In the genomic region with DNA sequence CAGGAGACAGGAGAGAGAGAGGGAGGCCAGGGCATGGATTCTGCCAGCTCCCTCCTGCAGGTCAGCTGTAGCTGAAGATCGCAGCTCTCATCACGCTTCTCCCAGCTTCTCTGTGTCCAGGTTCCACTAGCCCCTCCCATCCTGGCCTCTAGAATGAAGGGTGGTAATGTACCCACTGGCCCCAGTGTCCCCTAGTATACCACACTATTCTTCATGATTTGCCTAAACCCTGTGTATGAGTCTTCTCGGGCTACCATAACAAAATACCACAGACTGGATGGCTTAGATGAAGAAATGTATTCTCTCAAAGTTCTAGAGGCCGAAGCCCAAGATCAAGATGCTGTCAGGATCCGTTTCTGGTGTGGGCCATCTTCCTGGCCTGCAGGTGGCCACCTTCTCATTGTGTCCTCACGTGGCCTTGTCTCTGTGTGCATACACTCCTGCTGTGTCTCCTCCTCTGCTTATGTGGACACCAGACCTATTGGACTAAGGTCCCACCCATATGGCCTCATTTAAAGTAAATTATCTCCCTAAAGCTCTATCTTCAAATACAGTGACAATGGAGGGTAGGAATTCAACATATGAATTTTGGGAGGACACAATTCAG, we compare ENCODE assay signal across 16 cellular contexts.
DNase-seq lines count a peak whose midpoint lies in the region; ATAC-seq, FAIRE-seq and TF ChIP-seq lines count a peak whose summit lies in the region.
"Had no signal": no experiment of that assay in that cellular context is flagged by ENCODE, and none has a peak within 500 bp of the region (broad histone marks: within the 10 kb centered on the region; RNA-seq: fewer than 3 reads in every experiment).

No MANE protein-coding gene starts in this region.

- no peak overlapping the region for H3K4me2 ChIP-seq in Loucy (ENCODE audit: low read depth, low read length, poor library complexity, severe bottlenecking)
- H3K4me2 ChIP-seq in HepG2 (ENCODE audit: low read depth, low read length): peak overlapping the region; percentile 15; the same call in 1 of the 2 replicates
- H3K4me2 ChIP-seq: BLaER1 treated with 17β-estradiol and CSF1 and Interleukin-3, amounts not matched to agents 10 nM and 100 nM; GM23338 had no signal

- CTCF ChIA-PET in activated CD4-positive, alpha-beta T cell treated with anti-CD3 and anti-CD28 coated beads for 36 hours (lab: Charles Lee): interaction anchor here (1.6 kb wide), 1 partner anchor 14 kb away, joined by 3 read pairs; no protein-coding TSS in a partner anchor
- CTCF ChIA-PET in HepG2 (lab: Yijun Ruan, JAX; ENCODE audit: low intra/inter-chr PET ratio, low total read pairs): no interaction called here

- H3K36me3 Mint-ChIP-seq in activated CD4-positive, alpha-beta T cell treated with anti-CD3 and anti-CD28 coated beads, Interleukin-2, amount 10 ng/mL, durations not matched to agents 24 days and 14 days (ENCODE audit: low read depth): peaks cover 2% of the 10 kb centered on the region
- H3K36me3 Mint-ChIP-seq in activated CD4-positive, alpha-beta T cell treated with anti-CD3 and anti-CD28 coated beads for 36 hours (ENCODE audit: low read depth): no peaks in the 10 kb centered on the region
- H3K36me3 Mint-ChIP-seq: CD4-positive, CD25-positive, alpha-beta regulatory T cell had no signal

- H3K9me3 Mint-ChIP-seq in activated CD4-positive, alpha-beta T cell treated with anti-CD3 and anti-CD28 coated beads, Interleukin-2, amount 10 ng/mL, durations not matched to agents 24 days and 14 days: peaks cover 6% of the 10 kb centered on the region
- no peaks in the 10 kb centered on the region for H3K9me3 Mint-ChIP-seq in activated CD4-positive, alpha-beta T cell treated with anti-CD3 and anti-CD28 coated beads for 36 hours (ENCODE audit: low read depth)

- no peaks in the 10 kb centered on the region for H3K27me3 Mint-ChIP-seq in activated CD4-positive, alpha-beta T cell treated with anti-CD3 and anti-CD28 coated beads, Interleukin-2, amount 10 ng/mL, durations not matched to agents 24 days and 14 days
- H3K27me3 Mint-ChIP-seq in activated CD4-positive, alpha-beta T cell treated with anti-CD3 and anti-CD28 coated beads for 36 hours: peaks cover 4% of the 10 kb centered on the region

- H3F3A ChIP-seq in Loucy (ENCODE audit: low read depth): no peaks in the 10 kb centered on the region

- 41% methylated on average over 6 of the region's 6 CpGs for WGBS in HepG2 (ENCODE audit: low lambda C conversion rate)

- H3K27ac ChIP-seq in HepG2 (ENCODE audit: extremely low read length, insufficient read depth, low read length) (no peak overlapping the region), SJCRH30 (no peak overlapping the region)
- H3K27ac ChIP-seq: BLaER1 treated with 17β-estradiol and CSF1 and Interleukin-3, amounts not matched to agents 10 nM and 100 nM had no signal

- in situ Hi-C loops in HepG2 (cut with HindIII; ENCODE audit: extremely low pct_ligation_motif_present, low pct_unique_long_range_greater_than_20kb): no loop called here

- no peak for TF ChIP-seq RAD21 in HepG2 (CRISPR knock-in tag; IDR thresholded peaks at IDR 0.05)

- no peak for DNase-seq in activated CD4-positive, alpha-beta T cell treated with anti-CD3 and anti-CD28 coated beads, Interleukin-2, amount 10 ng/mL, durations not matched to agents 24 days and 14 days
- no peak for DNase-seq in activated CD4-positive, alpha-beta T cell treated with anti-CD3 and anti-CD28 coated beads for 36 hours
- DNase-seq in bronchial epithelial cell (ENCODE audit: low read depth): no peak
- DNase-seq in HepG2 (ENCODE audit: low spot score): peak; percentile 30
- no peak for DNase-seq in SJCRH30
- no peak for DNase-seq in AML-193 (lab: John Stamatoyannopoulos, UW)
- no peak for DNase-seq in NCI-H2196 (lab: John Stamatoyannopoulos, UW; ENCODE audit: unreplicated experiment)
- DNase-seq: 8988T; CD4-positive, CD25-positive, alpha-beta regulatory T cell; DMS 273 treated with DMSO at 0.1 percent for 48 hours; H7 had no signal

- POLR2A ChIA-PET in activated CD4-positive, alpha-beta T cell treated with anti-CD3 and anti-CD28 coated beads for 36 hours (lab: Charles Lee): interaction anchor here (0.5 kb wide), 1 partner anchor 377 kb away, joined by 3 read pairs; no protein-coding TSS in a partner anchor
- POLR2A ChIA-PET in HepG2 (lab: Yijun Ruan, JAX): interaction anchor here (1.5 kb wide), 1 partner anchor 18 kb away, joined by 6 read pairs; no protein-coding TSS in a partner anchor

- BruUV-seq in HepG2 (replicated peaks; lab: Mats Ljungman, UMichigan): no TSS peak

- peaks cover 28% of the 10 kb centered on the region for H3K4me1 Mint-ChIP-seq in activated CD4-positive, alpha-beta T cell treated with anti-CD3 and anti-CD28 coated beads, Interleukin-2, amount 10 ng/mL, durations not matched to agents 24 days and 14 days
- H3K4me1 Mint-ChIP-seq in activated CD4-positive, alpha-beta T cell treated with anti-CD3 and anti-CD28 coated beads for 36 hours: peaks cover 17% of the 10 kb centered on the region
- H3K4me1 Mint-ChIP-seq: CD4-positive, CD25-positive, alpha-beta regulatory T cell had no signal

- TF ChIP-seq EP300 in HepG2 (IDR thresholded peaks at IDR 0.05; ENCODE audit: low read depth in 2 of 2, low read length in 2 of 2): no peak
- TF ChIP-seq EP300 in HepG2 (CRISPR knock-in tag; IDR thresholded peaks at IDR 0.05; ENCODE audit: borderline replicate concordance): no peak

- H3K4me3 ChIP-seq in Loucy (ENCODE audit: low read length, poor library complexity, severe bottlenecking): no peak overlapping the region
- no peak overlapping the region for H3K4me3 ChIP-seq in bronchial epithelial cell (ENCODE audit: low read depth, low read length)
- H3K4me3 ChIP-seq in HepG2 (replicated peaks in 1 of 3; ENCODE audit: insufficient read depth in 1 of 3, low read depth in 2 of 3, low read length in 3 of 3): no peak overlapping the region
- no peak overlapping the region for H3K4me3 ChIP-seq in SJCRH30
- H3K4me3 ChIP-seq: BLaER1 treated with 17β-estradiol and CSF1 and Interleukin-3, amounts not matched to agents 10 nM and 100 nM; GM12878; GM23338 had no signal

- H3K79me2 ChIP-seq in Loucy (ENCODE audit: insufficient read depth, low read length) (no peaks in the 10 kb centered on the region), HepG2 (ENCODE audit: insufficient read depth, low read length) (no peaks in the 10 kb centered on the region)

- FAIRE-seq in bronchial epithelial cell (lab: Jason Lieb, UNC): peak; percentile 7
- FAIRE-seq in HepG2 (lab: Jason Lieb, UNC): peak; percentile 52
- FAIRE-seq: GM12878, GM18507 had no signal

- intact Hi-C loops in activated CD4-positive, alpha-beta T cell treated with anti-CD3 and anti-CD28 coated beads, Interleukin-2, amount 10 ng/mL, durations not matched to agents 24 days and 14 days (cut with micrococcal nuclease): no loop called here
- intact Hi-C loops in activated CD4-positive, alpha-beta T cell treated with anti-CD3 and anti-CD28 coated beads for 36 hours (cut with DNase I, micrococcal nuclease): no loop called here
- intact Hi-C loops in HepG2 (cut with micrococcal nuclease; ENCODE audit: unreplicated experiment): no loop called here

- H2AFZ ChIP-seq in Loucy (ENCODE audit: low read length) (no peak overlapping the region), HepG2 (ENCODE audit: low read length) (no peak overlapping the region)
- H2AFZ ChIP-seq: GM23338 had no signal

- H3K4me1 ChIP-seq in Loucy (ENCODE audit: insufficient read depth, low read length, poor library complexity, severe bottlenecking) (peaks cover 6% of the 10 kb centered on the region), HepG2 (ENCODE audit: insufficient read depth, low read length) (peaks cover 54% of the 10 kb centered on the region), SJCRH30 (no peaks in the 10 kb centered on the region)

- TF ChIP-seq POLR2A in HepG2 (IDR thresholded peaks at IDR 0.05; ENCODE audit: insufficient read depth in 1 of 2, low read depth in 2 of 2, low read length in 2 of 2): no peak

- H3K27me3 ChIP-seq in Loucy (ENCODE audit: insufficient read depth, low read length, poor library complexity, severe bottlenecking) (no peaks in the 10 kb centered on the region), bronchial epithelial cell (ENCODE audit: control insufficient read depth, insufficient read depth, low read length) (no peaks in the 10 kb centered on the region), HepG2 (ENCODE audit: control insufficient read depth in 1 of 2, insufficient read depth in 2 of 2, low read length in 2 of 2) (no peaks in the 10 kb centered on the region), SJCRH30 (no peaks in the 10 kb centered on the region)
- H3K27me3 ChIP-seq: BLaER1 treated with 17β-estradiol and CSF1 and Interleukin-3, amounts not matched to agents 10 nM and 100 nM had no signal

- H3K9ac ChIP-seq in Loucy (ENCODE audit: low read depth, low read length, poor library complexity, severe bottlenecking): no peak overlapping the region
- H3K9ac ChIP-seq in HepG2 (ENCODE audit: insufficient read depth, low read depth, low read length): no peak overlapping the region
- H3K9ac ChIP-seq: BLaER1 treated with 17β-estradiol and CSF1 and Interleukin-3, amounts not matched to agents 10 nM and 100 nM had no signal

- no peak for ATAC-seq in activated CD4-positive, alpha-beta T cell treated with anti-CD3 and anti-CD28 coated beads for 36 hours
- peak; percentile 65 for ATAC-seq in HepG2
- ATAC-seq: GM12878, GM23338 had no signal

- peak overlapping the region; percentile 10 for H3K27ac Mint-ChIP-seq in activated CD4-positive, alpha-beta T cell treated with anti-CD3 and anti-CD28 coated beads, Interleukin-2, amount 10 ng/mL, durations not matched to agents 24 days and 14 days
- no peak overlapping the region for H3K27ac Mint-ChIP-seq in activated CD4-positive, alpha-beta T cell treated with anti-CD3 and anti-CD28 coated beads for 36 hours
- H3K27ac Mint-ChIP-seq: CD4-positive, CD25-positive, alpha-beta regulatory T cell; GM23338 had no signal

- TF ChIP-seq CTCF in Loucy (conservative IDR thresholded peaks at IDR 0.05; ENCODE audit: low read length) (0 out of 2 replicates have a peak, but pooled peaks have one; percentile 18), bronchial epithelial cell (IDR thresholded peaks at IDR 0.05; ENCODE audit: insufficient read depth, low read length, severe bottlenecking) (no peak), HepG2 (CRISPR knock-in tag; IDR thresholded peaks at IDR 0.05) (peak; percentile 62)

- H4K20me1 ChIP-seq in Loucy (ENCODE audit: insufficient read depth, low read length, poor library complexity, severe bottlenecking) (no peaks in the 10 kb centered on the region), HepG2 (ENCODE audit: insufficient read depth, low read length) (no peaks in the 10 kb centered on the region)
- H4K20me1 ChIP-seq: BLaER1 treated with 17β-estradiol and CSF1 and Interleukin-3, amounts not matched to agents 10 nM and 100 nM had no signal

- H3K9me2 ChIP-seq in Loucy (replicated peaks; ENCODE audit: low read depth, low read length): no peaks in the 10 kb centered on the region

- H3K9me3 ChIP-seq in Loucy (ENCODE audit: insufficient read depth, low read depth, low read length) (no peaks in the 10 kb centered on the region), HepG2 (ENCODE audit: low read length) (no peaks in the 10 kb centered on the region), SJCRH30 (replicated peaks) (no peaks in the 10 kb centered on the region)

- H3K36me3 ChIP-seq in Loucy (ENCODE audit: insufficient read depth, low read length) (no peaks in the 10 kb centered on the region), bronchial epithelial cell (ENCODE audit: control insufficient read depth, insufficient read depth, low read length) (no peaks in the 10 kb centered on the region), HepG2 (replicated peaks in 1 of 2; ENCODE audit: control insufficient read depth in 1 of 2, insufficient read depth in 2 of 2, low read length in 2 of 2) (no peaks in the 10 kb centered on the region), SJCRH30 (no peaks in the 10 kb centered on the region)
- H3K36me3 ChIP-seq: BLaER1 treated with 17β-estradiol and CSF1 and Interleukin-3, amounts not matched to agents 10 nM and 100 nM had no signal

- no peak overlapping the region for H3K4me3 Mint-ChIP-seq in activated CD4-positive, alpha-beta T cell treated with anti-CD3 and anti-CD28 coated beads, Interleukin-2, amount 10 ng/mL, durations not matched to agents 24 days and 14 days
- no peak overlapping the region for H3K4me3 Mint-ChIP-seq in activated CD4-positive, alpha-beta T cell treated with anti-CD3 and anti-CD28 coated beads for 36 hours
- H3K4me3 Mint-ChIP-seq: CD4-positive, CD25-positive, alpha-beta regulatory T cell; GM23338 had no signal
